ENCODE assay signal across 21 cellular contexts in the genomic region with DNA sequence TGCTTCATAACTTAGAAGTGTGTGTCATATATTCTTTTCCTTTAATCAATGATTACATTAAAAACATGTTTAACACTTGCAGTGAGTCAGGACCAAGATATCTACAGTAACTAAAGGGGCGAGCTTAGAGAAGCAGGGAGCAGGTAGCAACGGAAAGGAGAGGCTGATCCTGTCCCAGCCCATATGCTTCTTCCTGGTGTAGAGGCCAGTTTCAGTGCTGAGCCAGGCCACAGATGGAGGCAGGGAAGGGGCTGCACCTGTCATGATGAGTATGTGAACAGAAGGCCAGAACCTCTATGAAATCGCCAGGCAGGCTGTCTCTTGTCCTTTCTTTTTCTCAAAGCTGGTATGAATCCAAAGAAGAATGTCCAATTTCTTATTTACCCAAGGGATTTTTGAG. TPM values are rescaled to one million over a fixed set of nuclear protein-coding genes. Genes with fewer than 3 reads are reported as not detected.
DNase-seq lines count a peak whose midpoint lies in the region; ATAC-seq and TF ChIP-seq lines count a peak whose summit lies in the region.
"Had no signal": no experiment of that assay in that cellular context is flagged by ENCODE, and none has a peak within 500 bp of the region (broad histone marks: within the 10 kb centered on the region; RNA-seq: fewer than 3 reads in every experiment).

No MANE protein-coding gene starts in this region.

- ATAC-seq in PC-3 (peak; percentile 19), psoas muscle (peak in 3 of 4 donors; percentile 41 to 65 (median 47))
- ATAC-seq in stimulated activated naive CD8-positive, alpha-beta T cell treated with anti-CD3 and anti-CD28 coated beads, Interleukin-15, Interleukin-2, amounts not matched to agents 100 U/mL and 50 U/mL, for 24 hours: no peak
- ATAC-seq: CD8-positive, alpha-beta T cell; mucosa of descending colon had no signal

- H3K27ac ChIP-seq in PC-3 (ENCODE audit: low read length) (no peak overlapping the region), psoas muscle (peak overlapping the region; percentile 39), spleen (no peak overlapping the region)
- H3K27ac ChIP-seq: brain microvascular endothelial cell, esophagus muscularis mucosa, upper lobe of left lung, VCaP had no signal

- H3K36me3 ChIP-seq in PC-3 (ENCODE audit: low read depth, low read length) (no peaks in the 10 kb centered on the region), psoas muscle (ENCODE audit: insufficient read depth in 1 of 2, low read depth in 1 of 2) (no peaks in the 10 kb centered on the region), spleen (no peaks in the 10 kb centered on the region)
- H3K36me3 ChIP-seq: brain microvascular endothelial cell, esophagus muscularis mucosa, upper lobe of left lung had no signal

- H4K20me1 ChIP-seq in PC-3 (ENCODE audit: low read length): peaks cover 4% of the 10 kb centered on the region; the same call in 1 of the 2 replicates

- no peak overlapping the region for H3K9ac ChIP-seq in PC-3 (ENCODE audit: low read length)

- TF ChIP-seq POLR2A in spleen (IDR thresholded peaks at IDR 0.05): no peak

- peak; percentile 73 for DNase-seq in NCI-H1694 treated with DMSO at 0.1 percent for 48 hours (lab: John Stamatoyannopoulos, UW)
- DNase-seq in PC-3: no peak
- DNase-seq in cerebellum (ENCODE audit: low spot score): peak; percentile 86
- no peak for DNase-seq in psoas muscle
- no peak for DNase-seq in stimulated activated naive CD8-positive, alpha-beta T cell treated with anti-CD3 and anti-CD28 coated beads, Interleukin-15, Interleukin-2, amounts not matched to agents 100 U/mL and 50 U/mL, for 24 hours
- no peak for DNase-seq in NCI-H2107 treated with DMSO at 0.1 percent for 48 hours (lab: John Stamatoyannopoulos, UW; ENCODE audit: unreplicated experiment)
- DNase-seq in spleen: no peak
- DNase-seq: activated CD4-positive, alpha-beta T cell treated with anti-CD3 and anti-CD28 coated beads, Interleukin-2, amount 50 U/mL, for 48 hours; activated gamma-delta T cell; brain microvascular endothelial cell; CD8-positive, alpha-beta T cell; H7; mucosa of descending colon; NCI-H146; NCI-H526 treated with DMSO at 0.1 percent for 48 hours; SHP77 treated with DMSO at 0.1 percent for 48 hours; stimulated activated CD4-positive, alpha-beta T cell treated with anti-CD3 and anti-CD28 coated beads, Interleukin-4, amount 100 ng/mL, for 4 hours; T-helper 2 cell; upper lobe of left lung had no signal

- intact Hi-C loops in PC-3 (cut with micrococcal nuclease): loop anchor here (5.0 kb wide), 1 partner anchor 50 kb away; no protein-coding TSS in a partner anchor
- intact Hi-C loops in psoas muscle (cut with DNase I): no loop called here
- intact Hi-C loops in spleen (cut with DNase I; ENCODE audit: low total_unique reads): no loop called here

- H3K79me2 ChIP-seq in PC-3 (ENCODE audit: low read length): peaks cover 94% of the 10 kb centered on the region

- WGBS in psoas muscle, 3 donors: 44 to 73% (median 53%) methylated on average over 3 of the region's 3 CpGs
- WGBS in spleen, 5 donors: 86 to 95% (median 94%) methylated on average over 3 of the region's 3 CpGs

- H3K4me1 ChIP-seq in PC-3 (ENCODE audit: insufficient read depth, low read length) (no peaks in the 10 kb centered on the region), psoas muscle (peaks cover 7% of the 10 kb centered on the region), spleen (no peaks in the 10 kb centered on the region)

- no peaks in the 10 kb centered on the region for H3K9me2 ChIP-seq in PC-3 (replicated peaks; ENCODE audit: low read length)

- H3K4me3 ChIP-seq in PC-3 (ENCODE audit: low read length) (no peak overlapping the region), psoas muscle (no peak overlapping the region), spleen (no peak overlapping the region)
- H3K4me3 ChIP-seq: esophagus muscularis mucosa, mucosa of descending colon, upper lobe of left lung had no signal

- no peaks in the 10 kb centered on the region for H3K9me3 ChIP-seq in PC-3 (ENCODE audit: low read length)
- no peaks in the 10 kb centered on the region for H3K9me3 ChIP-seq in psoas muscle
- H3K9me3 ChIP-seq in spleen: no peaks in the 10 kb centered on the region
- H3K9me3 ChIP-seq: esophagus muscularis mucosa, mucosa of descending colon, upper lobe of left lung had no signal

- H3K4me2 ChIP-seq in PC-3 (ENCODE audit: low read length): no peak overlapping the region

- TF ChIP-seq CTCF in PC-3 (conservative IDR thresholded peaks at IDR 0.05; ENCODE audit: low read depth, low read length) (no peak), psoas muscle (IDR thresholded peaks at IDR 0.05) (no peak), spleen (IDR thresholded peaks at IDR 0.05 in 8 of 11, conservative IDR thresholded peaks at IDR 0.05 in 3 of 11) (no peak)

- H2AFZ ChIP-seq in PC-3 (ENCODE audit: low read length): no peak overlapping the region

- CTCF ChIA-PET in PC-3 (lab: Charles Lee): no interaction called here

- POLR2A ChIA-PET in PC-3 (lab: Charles Lee; ENCODE audit: unreplicated experiment): no interaction called here

- BruUV-seq in PC-3 (replicated peaks; lab: Mats Ljungman, UMichigan): no TSS peak

- H3K27me3 ChIP-seq in PC-3 (ENCODE audit: low read length) (no peaks in the 10 kb centered on the region), psoas muscle (ENCODE audit: insufficient read depth in 3 of 3, low read length in 2 of 3) (no peaks in the 10 kb centered on the region), spleen (replicated peaks in 1 of 7) (no peaks in the 10 kb centered on the region)
- H3K27me3 ChIP-seq: brain microvascular endothelial cell, esophagus muscularis mucosa, upper lobe of left lung had no signal

- H3F3A ChIP-seq in PC-3 (ENCODE audit: low read length, unreplicated experiment): no peaks in the 10 kb centered on the region

RNA-seq across cellular contexts. Expression of a gene that starts 16.3 kb away (rescaled TPM):
- total RNA-seq in PC-3 (2014; rRNA removed): 63.2 and 75.2 TPM in 2 replicates
- 18.7 TPM for total RNA-seq in cerebellum
- total RNA-seq in psoas muscle: 10 to 100 TPM; 12.4 to 17.2 (median 16.5) TPM
- polyA plus RNA-seq in psoas muscle: 10 to 100 TPM in 1 of 3 donors, 1 to 10 TPM in 2; 6.5 to 18.4 (median 8.2) TPM
- total RNA-seq in spleen: 10 to 100 TPM; 17.1 to 46.5 (median 29.1) TPM
- polyA plus RNA-seq in spleen: 1 to 10 TPM; 4.0 to 5.5 (median 5.2) TPM

Comparison
In these comparisons a context has a peak if more than half of its experiments do, and no peak if none do; other contexts are left out.
1. DNase-seq: peak in NCI-H1694 treated with DMSO at 0.1 percent for 48 hours (single experiment) and cerebellum (single experiment); none in PC-3 (single experiment), psoas muscle (0 of 2), stimulated activated naive CD8-positive, alpha-beta T cell treated with anti-CD3 and anti-CD28 coated beads, Interleukin-15, Interleukin-2, amounts not matched to agents 100 U/mL and 50 U/mL, for 24 hours (single experiment), NCI-H2107 treated with DMSO at 0.1 percent for 48 hours (single experiment) and spleen (single experiment).